In the genomic region with DNA sequence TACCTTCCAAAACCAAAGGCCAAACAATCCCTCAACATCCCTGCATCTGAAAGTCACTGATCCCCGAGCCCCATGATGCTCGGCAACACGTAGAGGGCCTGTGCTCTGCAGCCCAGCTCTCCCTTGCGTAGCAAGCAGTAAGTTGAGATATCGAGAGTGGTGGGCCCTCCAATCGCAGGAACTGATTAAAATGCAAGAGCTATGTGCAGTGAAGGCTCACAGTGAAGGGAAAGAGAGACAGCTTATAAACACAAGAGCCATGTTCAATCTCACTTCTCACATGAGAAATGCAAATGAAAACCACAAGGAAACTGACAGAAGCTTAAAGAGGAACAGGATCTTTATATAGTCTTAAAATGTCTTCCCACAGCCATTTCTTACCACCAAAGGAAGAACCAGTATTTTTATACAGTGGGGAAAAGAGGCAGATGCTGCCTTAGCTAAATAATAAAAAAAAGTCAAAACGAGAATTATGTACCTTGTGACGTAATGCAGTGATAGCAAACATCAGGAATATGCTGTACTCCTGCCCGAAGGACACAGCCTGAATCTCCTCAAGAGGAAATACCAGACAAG, we compare ENCODE assay signal across 9 cellular contexts. TPM values are rescaled to one million over a fixed set of nuclear protein-coding genes. Genes with fewer than 3 reads are reported as not detected.
DNase-seq lines count a peak whose midpoint lies in the region; ATAC-seq and TF ChIP-seq lines count a peak whose summit lies in the region.
"Had no signal": no experiment of that assay in that cellular context is flagged by ENCODE, and none has a peak within 500 bp of the region (broad histone marks: within the 10 kb centered on the region; RNA-seq: fewer than 3 reads in every experiment).

No MANE protein-coding gene starts in this region.

- POLR2A ChIA-PET in activated CD4-positive, alpha-beta memory T cell treated with anti-CD3 and anti-CD28 coated beads for 36 hours (lab: Charles Lee): no interaction called here

- H3K27me3 ChIP-seq in CD4-positive, CD25-positive, alpha-beta regulatory T cell (ENCODE audit: control insufficient read depth, insufficient read depth, low read length): no peaks in the 10 kb centered on the region
- H3K27me3 ChIP-seq in neural progenitor cell: no peaks in the 10 kb centered on the region

- H3K27me3 Mint-ChIP-seq in CD4-positive, CD25-positive, alpha-beta regulatory T cell: no peaks in the 10 kb centered on the region
- H3K27me3 Mint-ChIP-seq in activated CD4-positive, alpha-beta memory T cell treated with anti-CD3 and anti-CD28 coated beads for 36 hours: no peaks in the 10 kb centered on the region
- H3K27me3 Mint-ChIP-seq in neural progenitor cell (ENCODE audit: insufficient read depth, low read depth): peaks cover 3% of the 10 kb centered on the region

- H4K20me1 ChIP-seq in neural progenitor cell (ENCODE audit: low read depth): no peaks in the 10 kb centered on the region

- CTCF ChIA-PET in activated CD4-positive, alpha-beta memory T cell treated with anti-CD3 and anti-CD28 coated beads for 36 hours (lab: Charles Lee): no interaction called here

- H3K9me3 Mint-ChIP-seq in CD4-positive, CD25-positive, alpha-beta regulatory T cell: no peaks in the 10 kb centered on the region
- H3K9me3 Mint-ChIP-seq in activated CD4-positive, alpha-beta memory T cell treated with anti-CD3 and anti-CD28 coated beads for 36 hours: no peaks in the 10 kb centered on the region
- no peaks in the 10 kb centered on the region for H3K9me3 Mint-ChIP-seq in neural progenitor cell

- intact Hi-C loops in activated CD4-positive, alpha-beta memory T cell treated with anti-CD3 and anti-CD28 coated beads for 36 hours (cut with micrococcal nuclease): no loop called here

- H3K79me2 ChIP-seq in neural progenitor cell (ENCODE audit: low read depth): no peaks in the 10 kb centered on the region

- H3K4me1 ChIP-seq in CD4-positive, CD25-positive, alpha-beta regulatory T cell (ENCODE audit: control insufficient read depth, insufficient read depth, low read length, poor library complexity, severe bottlenecking): no peaks in the 10 kb centered on the region
- no peaks in the 10 kb centered on the region for H3K4me1 ChIP-seq in neural progenitor cell

- no peak for TF ChIP-seq CTCF in neural progenitor cell (IDR thresholded peaks at IDR 0.05)

- H3K4me3 Mint-ChIP-seq in CD4-positive, CD25-positive, alpha-beta regulatory T cell: peak overlapping the region in 2 of 4 donors; percentile 11 to 77
- H3K4me3 Mint-ChIP-seq in activated CD4-positive, alpha-beta memory T cell treated with anti-CD3 and anti-CD28 coated beads for 36 hours: no peak overlapping the region
- no peak overlapping the region for H3K4me3 Mint-ChIP-seq in neural progenitor cell

- peak in 1 of 3 donors; percentile 24 for DNase-seq in CD4-positive, CD25-positive, alpha-beta regulatory T cell
- no peak for DNase-seq in activated CD4-positive, alpha-beta memory T cell treated with anti-CD3 and anti-CD28 coated beads for 36 hours
- DNase-seq in GF-D8 (lab: John Stamatoyannopoulos, UW): no peak
- DNase-seq in neural progenitor cell (ENCODE audit: low spot score): no peak
- DNase-seq in OCI-M1 (lab: John Stamatoyannopoulos, UW): no peak
- DNase-seq in NCI-H446 treated with DMSO at 0.1 percent for 48 hours (lab: John Stamatoyannopoulos, UW): no peak

- H3K36me3 ChIP-seq in CD4-positive, CD25-positive, alpha-beta regulatory T cell (ENCODE audit: control insufficient read depth, insufficient read depth, low read length): peaks cover 75% of the 10 kb centered on the region
- no peaks in the 10 kb centered on the region for H3K36me3 ChIP-seq in neural progenitor cell

- H3K36me3 Mint-ChIP-seq in CD4-positive, CD25-positive, alpha-beta regulatory T cell: peaks cover 22% of the 10 kb centered on the region
- peaks cover 28% of the 10 kb centered on the region for H3K36me3 Mint-ChIP-seq in activated CD4-positive, alpha-beta memory T cell treated with anti-CD3 and anti-CD28 coated beads for 36 hours
- peaks cover 19% of the 10 kb centered on the region for H3K36me3 Mint-ChIP-seq in neural progenitor cell

- peaks cover 17% of the 10 kb centered on the region for H3F3A ChIP-seq in neural progenitor cell (ENCODE audit: low read depth)

- no peaks in the 10 kb centered on the region for H3K9me3 ChIP-seq in CD4-positive, CD25-positive, alpha-beta regulatory T cell (ENCODE audit: control insufficient read depth in 2 of 2, low read length in 2 of 2)
- H3K9me3 ChIP-seq in neural progenitor cell (ENCODE audit: low read depth): no peaks in the 10 kb centered on the region

- H3K4me2 ChIP-seq in neural progenitor cell: no peak overlapping the region

- no peak overlapping the region for H2AFZ ChIP-seq in neural progenitor cell (replicated peaks)

- H3K27ac Mint-ChIP-seq in CD4-positive, CD25-positive, alpha-beta regulatory T cell: peak overlapping the region; percentile 48 to 84 (median 76)
- H3K27ac Mint-ChIP-seq in activated CD4-positive, alpha-beta memory T cell treated with anti-CD3 and anti-CD28 coated beads for 36 hours: peak overlapping the region; percentile 21
- no peak overlapping the region for H3K27ac Mint-ChIP-seq in neural progenitor cell

- peak; percentile 34 to 58 for ATAC-seq in CD4-positive, CD25-positive, alpha-beta regulatory T cell (ENCODE audit: low read depth in 2 of 2)
- peak; percentile 70 for ATAC-seq in GM19351 (IDR thresholded peaks at IDR 0.05; ENCODE audit: unreplicated experiment)
- ATAC-seq in HG03159 (IDR thresholded peaks at IDR 0.05; ENCODE audit: unreplicated experiment): peak; percentile 73

- H3K4me1 Mint-ChIP-seq in CD4-positive, CD25-positive, alpha-beta regulatory T cell: peaks cover 15 to 29% (median 19%) of the 10 kb centered on the region in 4 donors
- H3K4me1 Mint-ChIP-seq in activated CD4-positive, alpha-beta memory T cell treated with anti-CD3 and anti-CD28 coated beads for 36 hours (ENCODE audit: low read depth): peaks cover 23% of the 10 kb centered on the region
- H3K4me1 Mint-ChIP-seq in neural progenitor cell: no peaks in the 10 kb centered on the region

- H3K4me3 ChIP-seq in CD4-positive, CD25-positive, alpha-beta regulatory T cell (ENCODE audit: low read depth, low read length): no peak overlapping the region
- H3K4me3 ChIP-seq in neural progenitor cell: no peak overlapping the region

- H3K27ac ChIP-seq in CD4-positive, CD25-positive, alpha-beta regulatory T cell (ENCODE audit: insufficient read depth, low read length, poor library complexity, severe bottlenecking): no peak overlapping the region
- H3K27ac ChIP-seq in neural progenitor cell: no peak overlapping the region

- H3K9ac ChIP-seq in neural progenitor cell: no peak overlapping the region

RNA-seq across cellular contexts. Expression of a gene that starts 24.6 kb away (rescaled TPM):
- 16.9 TPM for total RNA-seq in CD4-positive, CD25-positive, alpha-beta regulatory T cell
- polyA plus RNA-seq in CD4-positive, CD25-positive, alpha-beta regulatory T cell: 1 to 10 TPM; 5.1 to 8.1 (median 5.7) TPM
- 10 to 100 TPM; 31.0 to 33.7 TPM for total RNA-seq in activated CD4-positive, alpha-beta memory T cell treated with anti-CD3 and anti-CD28 coated beads for 36 hours
- 28.6 and 29.5 TPM in 2 replicates for total RNA-seq in neural progenitor cell (ENCODE audit: low replicate concordance)

RNA-seq across cellular contexts. Expression of a gene that starts 27.3 kb away (rescaled TPM):
- total RNA-seq in CD4-positive, CD25-positive, alpha-beta regulatory T cell: 70.5 TPM
- polyA plus RNA-seq in CD4-positive, CD25-positive, alpha-beta regulatory T cell: 10 to 100 TPM; 22.6 to 31.3 (median 27.3) TPM
- total RNA-seq in activated CD4-positive, alpha-beta memory T cell treated with anti-CD3 and anti-CD28 coated beads for 36 hours: 10 to 100 TPM; 41.6 to 42.3 TPM
- 36.0 and 49.7 TPM in 2 replicates for total RNA-seq in neural progenitor cell (ENCODE audit: low replicate concordance)

RNA-seq across cellular contexts. Expression of a gene that starts 28.0 kb away (rescaled TPM):
- total RNA-seq in CD4-positive, CD25-positive, alpha-beta regulatory T cell: not detected
- not detected for polyA plus RNA-seq in CD4-positive, CD25-positive, alpha-beta regulatory T cell
- total RNA-seq in activated CD4-positive, alpha-beta memory T cell treated with anti-CD3 and anti-CD28 coated beads for 36 hours: not detected
- 1.8 and 3.6 TPM in 2 replicates for total RNA-seq in neural progenitor cell (ENCODE audit: low replicate concordance)
- total RNA-seq: Daoy had no signal
